In the genomic region with DNA sequence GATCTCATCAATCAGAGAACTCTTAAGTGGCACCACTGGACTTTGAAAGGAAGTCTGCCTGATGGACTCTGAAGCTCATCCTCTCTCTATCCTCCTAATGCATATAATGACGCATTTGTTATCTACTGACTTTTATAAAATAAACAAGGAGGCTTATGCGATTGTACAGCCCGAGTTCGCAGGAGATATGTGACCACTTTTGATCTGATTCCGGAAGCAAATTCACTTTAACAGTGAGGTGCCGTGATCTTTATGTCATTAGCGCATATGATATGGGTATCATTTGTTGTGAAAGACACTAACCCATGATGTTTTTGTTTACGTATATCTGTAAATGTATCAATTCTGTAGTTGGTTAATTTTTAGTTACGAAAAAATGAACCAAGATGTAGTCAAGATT, we compare ENCODE assay signal across 8 cellular contexts. TPM values are rescaled to one million over a fixed set of nuclear protein-coding genes. Genes with fewer than 3 reads are reported as not detected.
A peak's percentile ranks its signal among the peaks of the same experiment; 100 is the strongest.
DNase-seq lines count a peak whose midpoint lies in the region; FAIRE-seq and TF ChIP-seq lines count a peak whose summit lies in the region.

No MANE protein-coding gene starts in this region.

- H3K9ac ChIP-seq in endothelial cell of umbilical vein (replicated peaks; ENCODE audit: extremely low read depth, insufficient read depth, low read length) (peak overlapping the region; percentile 52), parathyroid adenoma (no peak overlapping the region)

- TSS peak; percentile 64 for BruUV-seq in endothelial cell of umbilical vein (replicated peaks; lab: Mats Ljungman, UMichigan)

- peaks cover 6% of the 10 kb centered on the region for H4K20me1 ChIP-seq in endothelial cell of umbilical vein (replicated peaks; ENCODE audit: control insufficient read depth, extremely low read depth, insufficient read depth, low read length)

- no peaks in the 10 kb centered on the region for H3K9me1 ChIP-seq in endothelial cell of umbilical vein (replicated peaks; ENCODE audit: control insufficient read depth, extremely low read depth, insufficient read depth, low read length)

- H2AFZ ChIP-seq in endothelial cell of umbilical vein (ENCODE audit: low read depth, low read length) (peak overlapping the region; percentile 93), parathyroid adenoma (peak overlapping the region; percentile 72)

- H3K4me2 ChIP-seq in endothelial cell of umbilical vein (ENCODE audit: insufficient read depth, low read length) (peak overlapping the region; percentile 96), parathyroid adenoma (ENCODE audit: low read length) (peak overlapping the region; percentile 77)

- H3K27me3 ChIP-seq in Peyer's patch = no peaks in the 10 kb centered on the region
- H3K27me3 ChIP-seq in endothelial cell of umbilical vein (ENCODE audit: control insufficient read depth in 2 of 2, insufficient read depth in 2 of 2, low read length in 2 of 2) = peaks cover 4 to 7% of the 10 kb centered on the region in 2 experiments
- no peaks in the 10 kb centered on the region for H3K27me3 ChIP-seq in parathyroid adenoma (ENCODE audit: control insufficient read depth, insufficient read depth, low read length)

- H3K4me1 ChIP-seq in Peyer's patch = peaks cover 0 to 16% (median 7%) of the 10 kb centered on the region in 4 donors
- peaks cover 12% of the 10 kb centered on the region for H3K4me1 ChIP-seq in endothelial cell of umbilical vein (ENCODE audit: control insufficient read depth, extremely low read depth, insufficient read depth, low read length)
- H3K4me1 ChIP-seq in parathyroid adenoma = no peaks in the 10 kb centered on the region

- DNase-seq in NCI-H82 (lab: John Stamatoyannopoulos, UW) = peak; percentile 59
- DNase-seq in NCI-H82 treated with DMSO at 0.1 percent for 48 hours (lab: John Stamatoyannopoulos, UW; ENCODE audit: unreplicated experiment) = no peak
- DNase-seq in Peyer's patch = no peak
- DNase-seq in endothelial cell of umbilical vein (ENCODE audit: low read depth, low spot score) = no peak
- no peak for DNase-seq in NCI-H146 (lab: John Stamatoyannopoulos, UW)
- DNase-seq in hepatic stellate cell (ENCODE audit: low spot score) = no peak
- DNase-seq in NCI-H1694 treated with DMSO at 0.1 percent for 48 hours (lab: John Stamatoyannopoulos, UW) = no peak

- no peak for FAIRE-seq in endothelial cell of umbilical vein (lab: Jason Lieb, UNC)

- intact Hi-C loops in endothelial cell of umbilical vein (cut with micrococcal nuclease) = no loop called here

- H3K27ac ChIP-seq in Peyer's patch (peak overlapping the region; percentile 87 to 94 (median 91)), endothelial cell of umbilical vein (ENCODE audit: insufficient read depth, low read depth, low read length) (peak overlapping the region; percentile 40), parathyroid adenoma (peak overlapping the region; percentile 85)

- dilution Hi-C loops in endothelial cell of umbilical vein (cut with MboI; ENCODE audit: extremely low pct_ligation_motif_present, low sequenced_read_pairs) = no loop called here

- H3K4me3 ChIP-seq in Peyer's patch = peak overlapping the region; percentile 77 to 97 (median 84)
- peak overlapping the region; percentile 94 to 99 (median 95) for H3K4me3 ChIP-seq in endothelial cell of umbilical vein (replicated peaks in 1 of 3; ENCODE audit: insufficient read depth in 1 of 3, low read depth in 1 of 3, low read length in 3 of 3)
- H3K4me3 ChIP-seq in parathyroid adenoma (ENCODE audit: low read depth, low read length) = peak overlapping the region; percentile 98

- H3K79me2 ChIP-seq in endothelial cell of umbilical vein (ENCODE audit: control insufficient read depth, insufficient read depth, low read length) = peaks cover 44% of the 10 kb centered on the region
- peaks cover 7% of the 10 kb centered on the region for H3K79me2 ChIP-seq in parathyroid adenoma

- H3K9me3 ChIP-seq in Peyer's patch (no peaks in the 10 kb centered on the region), endothelial cell of umbilical vein (replicated peaks; ENCODE audit: control insufficient read depth, insufficient read depth, low read length) (no peaks in the 10 kb centered on the region), parathyroid adenoma (ENCODE audit: control insufficient read depth, low read length) (no peaks in the 10 kb centered on the region)

- CTCF ChIA-PET in endothelial cell of umbilical vein (lab: Charles Lee) = interaction anchor here (1.0 to 1.4 kb wide), 3 partner anchors 151 to 542 kb away, joined by 4 to 5 read pairs (median 4); no protein-coding TSS in a partner anchor

- no peak for TF ChIP-seq CTCF in Peyer's patch (IDR thresholded peaks at IDR 0.05)
- TF ChIP-seq CTCF in endothelial cell of umbilical vein (IDR thresholded peaks at IDR 0.05; ENCODE audit: extremely low read depth in 1 of 2, insufficient read depth in 1 of 2, low read depth in 1 of 2, low read length in 2 of 2) = no peak
- no peak for TF ChIP-seq CTCF in parathyroid adenoma (IDR thresholded peaks at IDR 0.05)

- H3K36me3 ChIP-seq in Peyer's patch (peaks cover 0 to 2% (median 0%) of the 10 kb centered on the region in 3 donors), endothelial cell of umbilical vein (ENCODE audit: control insufficient read depth in 2 of 2, extremely low read depth in 1 of 2, insufficient read depth in 2 of 2, low read length in 2 of 2) (peaks cover 0 to 2% of the 10 kb centered on the region in 2 experiments), parathyroid adenoma (ENCODE audit: control insufficient read depth, insufficient read depth, low read length) (no peaks in the 10 kb centered on the region)

- TF ChIP-seq POLR2A in Peyer's patch (IDR thresholded peaks at IDR 0.05) (no peak), endothelial cell of umbilical vein (IDR thresholded peaks at IDR 0.05; ENCODE audit: low read depth, low read length) (no peak)

- POLR2A ChIA-PET in endothelial cell of umbilical vein (lab: Charles Lee) = no interaction called here

TF ChIP-seq in endothelial cell of umbilical vein, 7 proteins besides CTCF, POLR2A, EP300 and RAD21:
- no peak for TF ChIP-seq GATA2 (IDR thresholded peaks at IDR 0.05; ENCODE audit: insufficient read depth, insufficient read length, low read depth, low read length)
- TF ChIP-seq FOS (IDR thresholded peaks at IDR 0.05; ENCODE audit: borderline replicate concordance, insufficient read depth, low read length) = no peak

RNA-seq across cellular contexts. Expression of a gene that starts 0.4 kb away (rescaled TPM):
- 10 to 100 TPM; 24.5 to 45.4 (median 28.4) TPM for total RNA-seq in Peyer's patch
- total RNA-seq in endothelial cell of umbilical vein = 42.4 and 42.6 TPM in 2 replicates
- 22.3 and 27.6 TPM in 2 replicates for polyA plus RNA-seq in endothelial cell of umbilical vein
- 11.6 and 12.2 TPM in 2 replicates for polyA plus RNA-seq in endothelial cell of umbilical vein (2011; cell fraction: cytosol; rRNA removed)
- polyA plus RNA-seq in endothelial cell of umbilical vein (2011; cell fraction: nucleus; rRNA removed) = 36.1 and 37.2 TPM in 2 replicates
- polyA plus RNA-seq in endothelial cell of umbilical vein (2012) = 21.6 and 22.0 TPM in 2 replicates
- polyA minus RNA-seq in endothelial cell of umbilical vein = 178 and 253 TPM in 2 replicates
- polyA minus RNA-seq in endothelial cell of umbilical vein (2011; cell fraction: cytosol; rRNA and poly(A)+ RNA removed) = 34.3 TPM
- polyA minus RNA-seq in endothelial cell of umbilical vein (2011; cell fraction: nucleus; rRNA and poly(A)+ RNA removed) = 86.1 and 106 TPM in 2 replicates

RNA-seq across cellular contexts. Expression of a gene that starts 53.6 kb away (rescaled TPM):
- total RNA-seq in Peyer's patch = 100 to 1,000 TPM in 3 of 4 donors, 10 to 100 TPM in 1; 82.3 to 408 (median 130) TPM
- 80.9 and 93.0 TPM in 2 replicates for total RNA-seq in endothelial cell of umbilical vein
- 15.5 and 28.1 TPM in 2 replicates for polyA plus RNA-seq in endothelial cell of umbilical vein
- 32.6 and 37.7 TPM in 2 replicates for polyA plus RNA-seq in endothelial cell of umbilical vein (2011; cell fraction: cytosol; rRNA removed)
- polyA plus RNA-seq in endothelial cell of umbilical vein (2011; cell fraction: nucleus; rRNA removed) = 213 and 254 TPM in 2 replicates
- polyA plus RNA-seq in endothelial cell of umbilical vein (2012) = 50.3 and 65.9 TPM in 2 replicates
- 29.2 and 48.5 TPM in 2 replicates for polyA minus RNA-seq in endothelial cell of umbilical vein
- polyA minus RNA-seq in endothelial cell of umbilical vein (2011; cell fraction: cytosol; rRNA and poly(A)+ RNA removed) = 28.5 TPM
- 125 and 127 TPM in 2 replicates for polyA minus RNA-seq in endothelial cell of umbilical vein (2011; cell fraction: nucleus; rRNA and poly(A)+ RNA removed)

Comparison
In these comparisons a context has a peak if more than half of its experiments do, and no peak if none do; other contexts are left out.
1. H3K27ac ChIP-seq: peak in every context shown above with its lines; median percentile 91 in Peyer's patch; 85 in parathyroid adenoma; 40 in endothelial cell of umbilical vein.